Comparison of ENCODE assay signal across 14 cellular contexts in the genomic region with DNA sequence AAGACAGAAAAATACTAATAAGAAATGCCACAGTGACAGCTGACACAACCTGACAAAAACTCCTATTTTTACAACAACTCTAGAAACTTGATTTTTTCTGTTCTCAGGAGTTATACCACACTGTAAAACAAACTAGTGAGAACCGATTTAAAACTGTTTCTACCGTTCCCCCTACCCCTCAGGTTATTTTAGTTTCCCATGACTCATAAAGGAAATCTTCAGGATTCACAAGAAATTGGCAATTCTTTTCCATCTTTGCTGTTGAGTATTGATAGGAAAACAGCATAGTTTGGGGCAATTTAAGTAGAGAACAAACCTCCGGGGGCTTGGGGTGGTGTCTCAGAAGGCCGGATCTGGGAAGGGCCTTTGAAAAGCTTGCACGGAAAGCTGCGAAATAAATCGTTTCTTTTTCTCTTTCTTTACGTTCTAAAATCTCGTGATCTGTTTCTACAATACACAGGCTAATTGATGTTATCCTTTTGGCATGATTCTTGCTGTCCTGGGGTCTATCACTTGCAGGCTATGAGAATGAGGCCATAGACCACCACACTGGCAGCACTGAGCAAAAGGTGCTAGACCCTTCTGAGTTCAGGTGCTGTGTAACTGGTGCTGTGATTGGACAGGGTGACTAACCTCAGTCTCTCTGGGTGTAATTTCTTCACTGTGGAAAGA.
DNase-seq lines count a peak whose midpoint lies in the region; ATAC-seq, FAIRE-seq and TF ChIP-seq lines count a peak whose summit lies in the region.
"Had no signal": no experiment of that assay in that cellular context is flagged by ENCODE, and none has a peak within 500 bp of the region (broad histone marks: within the 10 kb centered on the region; RNA-seq: fewer than 3 reads in every experiment).

No MANE protein-coding gene starts in this region.

- peaks cover 5% of the 10 kb centered on the region for H3K36me3 Mint-ChIP-seq in astrocyte (ENCODE audit: low read depth, unreplicated experiment)

- H3K27me3 ChIP-seq in left ventricle myocardium inferior (ENCODE audit: low read depth) (no peaks in the 10 kb centered on the region), astrocyte (ENCODE audit: insufficient read depth, low read length) (no peaks in the 10 kb centered on the region), muscle layer of duodenum (ENCODE audit: low read depth, low read length) (no peaks in the 10 kb centered on the region), uterus (no peaks in the 10 kb centered on the region)
- H3K27me3 ChIP-seq: colonic mucosa, right lobe of liver, upper lobe of right lung had no signal

- no peak for TF ChIP-seq POLR2A in uterus (IDR thresholded peaks at IDR 0.05)

- H3K36me3 ChIP-seq in left ventricle myocardium inferior (no peaks in the 10 kb centered on the region), astrocyte (ENCODE audit: insufficient read depth, low read length) (peaks cover 11% of the 10 kb centered on the region), muscle layer of duodenum (ENCODE audit: control insufficient read depth in 1 of 2, insufficient read depth in 2 of 2, low read length in 2 of 2) (no peaks in the 10 kb centered on the region), uterus (no peaks in the 10 kb centered on the region)
- H3K36me3 ChIP-seq: colonic mucosa, right lobe of liver, upper lobe of right lung had no signal

- H3K4me2 ChIP-seq in astrocyte (ENCODE audit: low read length): peak overlapping the region; percentile 3

- no peak for FAIRE-seq in astrocyte (lab: Jason Lieb, UNC)

- no peaks in the 10 kb centered on the region for H3K27me3 Mint-ChIP-seq in astrocyte (ENCODE audit: low read depth, unreplicated experiment)

- H3K9me3 ChIP-seq in left ventricle myocardium inferior (replicated peaks) (no peaks in the 10 kb centered on the region), astrocyte (ENCODE audit: insufficient read depth, low read depth, low read length) (no peaks in the 10 kb centered on the region), muscle layer of duodenum (ENCODE audit: control insufficient read depth in 1 of 2, low read length in 2 of 2) (no peaks in the 10 kb centered on the region), uterus (no peaks in the 10 kb centered on the region)
- H3K9me3 ChIP-seq: colonic mucosa, right lobe of liver, upper lobe of right lung had no signal

- no peaks in the 10 kb centered on the region for H3K9me3 Mint-ChIP-seq in astrocyte (ENCODE audit: unreplicated experiment)
- H3K9me3 Mint-ChIP-seq: T-helper 2 cell treated with Interferon-gamma antibody and Interleukin-4, amounts not matched to agents 5 μg/mL and 100 μg/mL, for 36 hours had no signal

- H4K20me1 ChIP-seq in astrocyte (ENCODE audit: insufficient read depth, low read length): peaks cover 73% of the 10 kb centered on the region

- H3K27ac Mint-ChIP-seq in astrocyte (ENCODE audit: unreplicated experiment): peak overlapping the region; percentile 85
- H3K27ac Mint-ChIP-seq: T-helper 2 cell treated with Interferon-gamma antibody and Interleukin-4, amounts not matched to agents 5 μg/mL and 100 μg/mL, for 36 hours had no signal

- H3K4me3 Mint-ChIP-seq in astrocyte (ENCODE audit: unreplicated experiment): no peak overlapping the region
- H3K4me3 Mint-ChIP-seq: T-helper 2 cell treated with Interferon-gamma antibody and Interleukin-4, amounts not matched to agents 5 μg/mL and 100 μg/mL, for 36 hours had no signal

- H3K9ac ChIP-seq in astrocyte (ENCODE audit: low read length): no peak overlapping the region

- H3K79me2 ChIP-seq in astrocyte (ENCODE audit: insufficient read depth, low read length): peaks cover 95% of the 10 kb centered on the region

- ATAC-seq in GM19035 (IDR thresholded peaks at IDR 0.05; ENCODE audit: unreplicated experiment): no peak
- ATAC-seq: right lobe of liver, upper lobe of right lung had no signal

- H3K4me1 ChIP-seq in left ventricle myocardium inferior (peaks cover 89% of the 10 kb centered on the region), astrocyte (ENCODE audit: insufficient read depth, low read length) (peaks cover 28% of the 10 kb centered on the region), muscle layer of duodenum (ENCODE audit: control insufficient read depth in 1 of 2, insufficient read depth in 2 of 2, low read length in 2 of 2) (peaks cover 15 to 34% of the 10 kb centered on the region in 2 donors), uterus (peaks cover 4 to 26% of the 10 kb centered on the region in 2 donors)
- H3K4me1 ChIP-seq: colonic mucosa had no signal

- no peak for TF ChIP-seq CTCF in left ventricle myocardium inferior (IDR thresholded peaks at IDR 0.05; ENCODE audit: borderline replicate concordance)
- no peak for TF ChIP-seq CTCF in astrocyte (IDR thresholded peaks at IDR 0.05; ENCODE audit: insufficient read depth, low read depth, low read length)
- TF ChIP-seq CTCF in uterus (IDR thresholded peaks at IDR 0.05): no peak

- no peak overlapping the region for H3K4me3 ChIP-seq in left ventricle myocardium inferior
- H3K4me3 ChIP-seq in astrocyte (ENCODE audit: insufficient read depth, low read depth, low read length): no peak overlapping the region
- no peak overlapping the region for H3K4me3 ChIP-seq in muscle layer of duodenum (ENCODE audit: low read depth in 1 of 2, low read length in 2 of 2)
- H3K4me3 ChIP-seq in uterus: no peak overlapping the region
- H3K4me3 ChIP-seq: colonic mucosa, right lobe of liver, upper lobe of right lung had no signal

- intact Hi-C loops in left ventricle myocardium inferior (cut with micrococcal nuclease): no loop called here
- intact Hi-C loops in cardiac septum (cut with DNase I): no loop called here
- intact Hi-C loops in uterus (cut with DNase I; ENCODE audit: low total_unique reads): no loop called here

- DNase-seq in left ventricle myocardium inferior: no peak
- no peak for DNase-seq in cardiac septum (ENCODE audit: low spot score)
- DNase-seq in astrocyte (ENCODE audit: low read depth): no peak
- DNase-seq in uterus: no peak
- no peak for DNase-seq in NCI-H748 treated with DMSO at 0.1 percent for 48 hours (lab: John Stamatoyannopoulos, UW)
- DNase-seq in stimulated activated CD4-positive, alpha-beta T cell treated with anti-CD3 and anti-CD28 coated beads, Interleukin-4, amount 100 ng/mL, for 4 hours: no peak
- DNase-seq: activated naive CD4-positive, alpha-beta T cell treated with anti-CD3 and anti-CD28 coated beads, Interleukin-2, amount 50 U/mL, for 16 hours; colonic mucosa; DMS 273 treated with DMSO at 0.1 percent for 48 hours; right lobe of liver; upper lobe of right lung had no signal

- no peak overlapping the region for H2AFZ ChIP-seq in astrocyte (ENCODE audit: low read depth, low read length)

- H3K4me1 Mint-ChIP-seq in astrocyte (ENCODE audit: low read depth, unreplicated experiment): peaks cover 53% of the 10 kb centered on the region

- peak overlapping the region; percentile 85 for H3K27ac ChIP-seq in left ventricle myocardium inferior (replicated peaks)
- H3K27ac ChIP-seq in astrocyte (ENCODE audit: low read depth, low read length): peak overlapping the region; percentile 30
- H3K27ac ChIP-seq in muscle layer of duodenum (ENCODE audit: low read length): peak overlapping the region; percentile 21
- H3K27ac ChIP-seq in uterus: peak overlapping the region; percentile 48 to 66
- H3K27ac ChIP-seq: right lobe of liver, upper lobe of right lung had no signal

Comparison
In these comparisons a context has a peak if more than half of its experiments do, and no peak if none do; other contexts are left out.
1. H3K27ac ChIP-seq: peak in every context shown above with its lines; median percentile 85 in left ventricle myocardium inferior; 57 in uterus; 30 in astrocyte; 21 in muscle layer of duodenum.